ENCODE assay signal across 34 cellular contexts in genomic region chr7:141577043-141577839, GRCh38.
"Had no signal": no experiment of that assay in that cellular context is flagged by ENCODE, and none has a peak within 500 bp of the region (broad histone marks: within the 10 kb centered on the region; RNA-seq: fewer than 3 reads in every experiment).

No MANE protein-coding gene starts in this region.

- H3K36me3 ChIP-seq: adrenal gland had no signal

- H3K27me3 Mint-ChIP-seq: activated CD4-positive, alpha-beta memory T cell treated with anti-CD3 and anti-CD28 coated beads for 36 hours; activated CD4-positive, alpha-beta T cell treated with anti-CD3 and anti-CD28 coated beads for 36 hours; activated CD4-positive, alpha-beta T cell treated with anti-CD3 and anti-CD28 coated beads, Interleukin-2, amount 10 ng/mL, durations not matched to agents 24 days and 14 days; activated CD8-positive, alpha-beta memory T cell treated with anti-CD3 and anti-CD28 coated beads, Interleukin-2, amount 10 ng/mL, durations not matched to agents 7 days and 5 days; activated naive CD4-positive, alpha-beta T cell treated with anti-CD3 and anti-CD28 coated beads, Interleukin-2, amount 50 U/mL, for 24 hours; activated naive CD8-positive, alpha-beta T cell treated with anti-CD3 and anti-CD28 coated beads for 36 hours; activated naive CD8-positive, alpha-beta T cell treated with anti-CD3 and anti-CD28 coated beads, Interleukin-2, amount 50 U/mL, for 24 hours; effector memory CD8-positive, alpha-beta T cell had no signal

- H3K4me1 ChIP-seq: adrenal gland, body of pancreas, esophagus squamous epithelium, gastroesophageal sphincter had no signal

- H3K27ac ChIP-seq: adrenal gland, body of pancreas, esophagus squamous epithelium, gastroesophageal sphincter, heart right ventricle, WERI-Rb-1 had no signal

- ATAC-seq: activated CD4-positive, alpha-beta T cell treated with anti-CD3 and anti-CD28 coated beads for 36 hours; activated CD8-positive, alpha-beta memory T cell treated with anti-CD3 and anti-CD28 coated beads, Interleukin-2, amount 10 ng/mL, durations not matched to agents 7 days and 5 days; activated CD8-positive, alpha-beta T cell treated with anti-CD3 and anti-CD28 coated beads, Interleukin-2, amount 10 ng/mL, durations not matched to agents 7 days and 5 days; activated naive CD8-positive, alpha-beta T cell treated with anti-CD3 and anti-CD28 coated beads, Interleukin-2, amount 50 U/mL, for 24 hours; body of pancreas; effector memory CD8-positive, alpha-beta T cell; gastroesophageal sphincter; heart right ventricle had no signal

- H3K27ac Mint-ChIP-seq: activated CD4-positive, alpha-beta T cell treated with anti-CD3 and anti-CD28 coated beads for 36 hours; activated CD8-positive, alpha-beta memory T cell treated with anti-CD3 and anti-CD28 coated beads, Interleukin-2, amount 10 ng/mL, durations not matched to agents 7 days and 5 days; activated CD8-positive, alpha-beta T cell treated with anti-CD3 and anti-CD28 coated beads, Interleukin-2, amount 10 ng/mL, durations not matched to agents 7 days and 5 days; activated naive CD4-positive, alpha-beta T cell treated with anti-CD3 and anti-CD28 coated beads for 36 hours; activated naive CD4-positive, alpha-beta T cell treated with anti-CD3 and anti-CD28 coated beads, Interleukin-2, amount 50 U/mL, for 24 hours; activated T-helper 1 cell treated with anti-CD3 and anti-CD28 coated beads, Interleukin-12 subunit alpha, Interleukin-12 subunit beta, Interleukin-2, Interleukin-4 antibody, amounts not matched to agents 30 ng/mL and 10 ng/mL and 1 ng/mL, durations not matched to agents 14 hours and 24 hours and 36 hours; activated T-helper 2 cell treated with anti-CD3 and anti-CD28 coated beads, Interferon-gamma antibody, Interleukin-2, Interleukin-4, amounts not matched to agents 10 μg/mL and 5 μg/mL and 100 μg/mL, durations not matched to agents 14 hours and 24 hours and 36 hours; effector memory CD8-positive, alpha-beta T cell had no signal

- H3K4me1 Mint-ChIP-seq: activated CD8-positive, alpha-beta memory T cell treated with anti-CD3 and anti-CD28 coated beads, Interleukin-2, amount 10 ng/mL, durations not matched to agents 7 days and 5 days had no signal

- H3K4me3 Mint-ChIP-seq: activated CD4-positive, alpha-beta memory T cell treated with anti-CD3 and anti-CD28 coated beads for 36 hours; activated CD4-positive, alpha-beta T cell treated with anti-CD3 and anti-CD28 coated beads for 36 hours; activated CD4-positive, alpha-beta T cell treated with anti-CD3 and anti-CD28 coated beads, Interleukin-2, amount 10 ng/mL, durations not matched to agents 24 days and 14 days; activated CD8-positive, alpha-beta memory T cell treated with anti-CD3 and anti-CD28 coated beads, Interleukin-2, amount 10 ng/mL, durations not matched to agents 7 days and 5 days; activated CD8-positive, alpha-beta T cell treated with anti-CD3 and anti-CD28 coated beads, Interleukin-2, amount 10 ng/mL, durations not matched to agents 7 days and 5 days; activated naive CD4-positive, alpha-beta T cell treated with anti-CD3 and anti-CD28 coated beads for 36 hours; activated naive CD4-positive, alpha-beta T cell treated with anti-CD3 and anti-CD28 coated beads, Interleukin-2, amount 50 U/mL, for 24 hours; activated naive CD8-positive, alpha-beta T cell treated with anti-CD3 and anti-CD28 coated beads for 36 hours; activated naive CD8-positive, alpha-beta T cell treated with anti-CD3 and anti-CD28 coated beads, Interleukin-2, amount 50 U/mL, for 24 hours; activated T-helper 1 cell treated with anti-CD3 and anti-CD28 coated beads, Interleukin-12 subunit alpha, Interleukin-12 subunit beta, Interleukin-2, Interleukin-4 antibody, amounts not matched to agents 30 ng/mL and 10 ng/mL and 1 ng/mL, durations not matched to agents 14 hours and 24 hours and 36 hours; effector memory CD8-positive, alpha-beta T cell; T-helper 1 cell treated with Interleukin-12 subunit alpha and Interleukin-12 subunit beta and Interleukin-4 antibody, amounts not matched to agents 30 μg/mL and 1 μg/mL, for 36 hours had no signal

- H3K4me3 ChIP-seq: adrenal gland, body of pancreas, esophagus squamous epithelium, gastroesophageal sphincter, heart right ventricle had no signal

- DNase-seq: activated CD4-positive, alpha-beta memory T cell treated with anti-CD3 and anti-CD28 coated beads for 36 hours; activated CD4-positive, alpha-beta T cell treated with anti-CD3 and anti-CD28 coated beads for 36 hours; activated CD4-positive, alpha-beta T cell treated with anti-CD3 and anti-CD28 coated beads, Interleukin-2, amount 10 ng/mL, durations not matched to agents 24 days and 14 days; activated CD4-positive, CD25-positive, alpha-beta regulatory T cell; activated CD4-positive, CD25-positive, alpha-beta regulatory T cell treated with anti-CD3 and anti-CD28 coated beads, Interleukin-2, amount 50 U/mL, for 72 hours; activated CD8-positive, alpha-beta memory T cell treated with anti-CD3 and anti-CD28 coated beads, Interleukin-2, amount 10 ng/mL, durations not matched to agents 7 days and 5 days; activated CD8-positive, alpha-beta memory T cell treated with anti-CD3 and anti-CD28 coated beads, Interleukin-2, amount 50 U/mL, for 4 hours; activated CD8-positive, alpha-beta T cell treated with anti-CD3 and anti-CD28 coated beads, Interleukin-2, amount 10 ng/mL, durations not matched to agents 7 days and 5 days; activated effector memory CD4-positive, alpha-beta T cell treated with anti-CD3 and anti-CD28 coated beads, Interleukin-2, amount 50 U/mL, for 16 hours; activated naive CD4-positive, alpha-beta T cell treated with anti-CD3 and anti-CD28 coated beads for 36 hours; activated naive CD8-positive, alpha-beta T cell treated with anti-CD3 and anti-CD28 coated beads for 36 hours; activated naive CD8-positive, alpha-beta T cell treated with anti-CD3 and anti-CD28 coated beads, Interleukin-2, amount 50 U/mL, for 24 hours; activated T-cell treated with anti-CD3 and anti-CD28 coated beads, Interleukin-2, amount 50 U/mL, for 1 hour; activated T-cell treated with anti-CD3 and anti-CD28 coated beads, Interleukin-2, amount 50 U/mL, for 48 hours; adrenal gland; amygdala; aorta; body of pancreas; caudate nucleus; cortex of kidney; dermis blood vessel endothelial cell; effector CD4-positive, alpha-beta T cell; effector memory CD8-positive, alpha-beta T cell; erythroblast; esophagus squamous epithelium; foreskin melanocyte; heart right ventricle; T-helper 9 cell; WERI-Rb-1 had no signal

- H3K27me3 ChIP-seq: adrenal gland, body of pancreas, esophagus squamous epithelium, gastroesophageal sphincter, heart right ventricle had no signal

- H3K9me3 ChIP-seq: adrenal gland had no signal
